Comparison of ENCODE assay signal across 1 cellular context in the genomic region with DNA sequence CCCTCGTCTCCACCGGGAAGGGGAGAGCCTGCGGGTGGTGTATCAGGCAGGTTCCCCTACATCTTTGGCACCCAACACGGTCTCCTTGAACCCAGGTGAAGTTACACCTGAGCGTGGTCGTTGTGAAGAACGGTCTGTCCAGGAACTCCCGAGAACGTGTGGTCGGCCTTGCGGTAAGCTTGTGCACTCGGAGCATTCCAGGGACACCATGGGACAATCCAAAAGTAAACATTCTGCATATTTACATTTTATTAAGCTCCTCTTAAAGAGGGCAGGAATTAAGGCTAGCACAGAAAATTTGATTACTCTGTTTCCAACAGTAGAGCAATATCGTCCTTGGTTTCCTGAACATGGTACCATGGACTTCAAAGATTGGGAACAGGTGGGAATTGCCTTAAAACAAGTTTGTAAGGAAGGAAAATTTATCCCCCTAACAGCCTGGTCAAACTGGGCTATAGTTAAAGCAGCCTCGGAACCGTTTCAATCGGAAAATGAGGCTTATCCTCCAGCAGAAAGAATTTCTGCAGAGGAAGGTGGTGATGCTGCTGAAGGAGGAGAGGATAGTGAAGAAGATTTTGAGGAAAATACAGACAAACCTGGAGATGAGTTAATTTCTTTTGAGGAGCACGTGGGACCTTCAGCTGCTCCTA.
TF ChIP-seq lines count a peak whose summit lies in the region.

No MANE protein-coding gene starts in this region.

TF ChIP-seq in HepG2, 621 proteins besides CTCF, POLR2A, EP300 and RAD21 (continued from another document):
- TF ChIP-seq ZNF441 (CRISPR knock-in tag; IDR thresholded peaks at IDR 0.05; ENCODE audit: borderline replicate concordance) (0 out of 2 replicates have a peak, but pooled peaks have one; percentile 6), ZNF644 (CRISPR knock-in tag; IDR thresholded peaks at IDR 0.05; ENCODE audit: low read depth) (no peak), ZNF343 (CRISPR knock-in tag; IDR thresholded peaks at IDR 0.05) (no peak; the same call in 1 of the 2 replicates), ZNF256 (CRISPR knock-in tag; conservative IDR thresholded peaks at IDR 0.05) (0 out of 2 replicates have a peak, but pooled peaks have one; percentile 37), ZEB1 (IDR thresholded peaks at IDR 0.05; ENCODE audit: insufficient replicate concordance, low read depth) (peak; percentile 84), PCBP2 (optimal IDR thresholded peaks at IDR 0.05; ENCODE audit: low read depth, low read length, poor library complexity, severe bottlenecking) (no peak), ZNF33A (CRISPR knock-in tag; IDR thresholded peaks at IDR 0.05; ENCODE audit: borderline replicate concordance) (0 out of 2 replicates have a peak, but pooled peaks have one; percentile 21)
- TF ChIP-seq, protein P1, sequence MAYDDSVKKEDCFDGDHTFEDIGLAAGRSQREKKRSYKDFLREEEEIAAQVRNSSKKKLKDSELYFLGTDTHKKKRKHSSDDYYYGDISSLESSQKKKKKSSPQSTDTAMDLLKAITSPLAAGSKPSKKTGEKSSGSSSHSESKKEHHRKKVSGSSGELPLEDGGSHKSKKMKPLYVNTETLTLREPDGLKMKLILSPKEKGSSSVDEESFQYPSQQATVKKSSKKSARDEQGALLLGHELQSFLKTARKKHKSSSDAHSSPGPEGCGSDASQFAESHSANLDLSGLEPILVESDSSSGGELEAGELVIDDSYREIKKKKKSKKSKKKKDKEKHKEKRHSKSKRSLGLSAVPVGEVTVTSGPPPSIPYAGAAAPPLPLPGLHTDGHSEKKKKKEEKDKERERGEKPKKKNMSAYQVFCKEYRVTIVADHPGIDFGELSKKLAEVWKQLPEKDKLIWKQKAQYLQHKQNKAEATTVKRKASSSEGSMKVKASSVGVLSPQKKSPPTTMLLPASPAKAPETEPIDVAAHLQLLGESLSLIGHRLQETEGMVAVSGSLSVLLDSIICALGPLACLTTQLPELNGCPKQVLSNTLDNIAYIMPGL (CRISPR knock-in tag; IDR thresholded peaks at IDR 0.05; ENCODE audit: borderline replicate concordance in 1 of 2, low read depth in 1 of 2): 0 out of 4 replicates have a peak, but pooled peaks of 1 of the 2 experiments have one; percentile 6
- TF ChIP-seq, protein P2, sequence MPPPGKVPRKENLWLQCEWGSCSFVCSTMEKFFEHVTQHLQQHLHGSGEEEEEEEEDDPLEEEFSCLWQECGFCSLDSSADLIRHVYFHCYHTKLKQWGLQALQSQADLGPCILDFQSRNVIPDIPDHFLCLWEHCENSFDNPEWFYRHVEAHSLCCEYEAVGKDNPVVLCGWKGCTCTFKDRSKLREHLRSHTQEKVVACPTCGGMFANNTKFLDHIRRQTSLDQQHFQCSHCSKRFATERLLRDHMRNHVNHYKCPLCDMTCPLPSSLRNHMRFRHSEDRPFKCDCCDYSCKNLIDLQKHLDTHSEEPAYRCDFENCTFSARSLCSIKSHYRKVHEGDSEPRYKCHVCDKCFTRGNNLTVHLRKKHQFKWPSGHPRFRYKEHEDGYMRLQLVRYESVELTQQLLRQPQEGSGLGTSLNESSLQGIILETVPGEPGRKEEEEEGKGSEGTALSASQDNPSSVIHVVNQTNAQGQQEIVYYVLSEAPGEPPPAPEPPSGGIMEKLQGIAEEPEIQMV (CRISPR knock-in tag; IDR thresholded peaks at IDR 0.05; ENCODE audit: low read depth): peak; percentile 45; the same call in 1 of the 2 replicates
